Comparison of ENCODE assay signal across 13 cellular contexts in genomic region chr12:96265400-96265799, GRCh38.
"Had no signal": no experiment of that assay in that cellular context is flagged by ENCODE, and none has a peak within 500 bp of the region (broad histone marks: within the 10 kb centered on the region; RNA-seq: fewer than 3 reads in every experiment).

No MANE protein-coding gene starts in this region.

- H3K4me1 ChIP-seq: breast epithelium, upper lobe of right lung had no signal

- H3K4me1 Mint-ChIP-seq: activated naive CD4-positive, alpha-beta T cell treated with anti-CD3 and anti-CD28 coated beads, Interleukin-2, amount 10 ng/mL, durations not matched to agents 7 days and 5 days had no signal

- DNase-seq: activated CD4-positive, alpha-beta T cell treated with anti-CD3 and anti-CD28 coated beads, Interleukin-2, amount 50 U/mL, for 48 hours; activated CD8-positive, alpha-beta memory T cell treated with anti-CD3 and anti-CD28 coated beads, Interleukin-2, amount 10 ng/mL, durations not matched to agents 7 days and 5 days; activated naive CD4-positive, alpha-beta T cell treated with anti-CD3 and anti-CD28 coated beads, Interleukin-2, amount 10 ng/mL, durations not matched to agents 7 days and 5 days; aorta; heart right ventricle; left lung; sigmoid colon; stimulated activated CD4-positive, alpha-beta T cell treated with anti-CD3 and anti-CD28 coated beads, Interleukin-2, amount 100 ng/mL, for 24 hours; stimulated activated naive CD8-positive, alpha-beta T cell treated with anti-CD3 and anti-CD28 coated beads, Interleukin-15, Interleukin-2, amounts not matched to agents 100 U/mL and 50 U/mL, for 24 hours; upper lobe of right lung had no signal

- ATAC-seq: activated CD8-positive, alpha-beta memory T cell treated with anti-CD3 and anti-CD28 coated beads, Interleukin-2, amount 10 ng/mL, durations not matched to agents 7 days and 5 days; heart right ventricle; left lung; stimulated activated naive CD8-positive, alpha-beta T cell treated with anti-CD3 and anti-CD28 coated beads, Interleukin-15, Interleukin-2, amounts not matched to agents 100 U/mL and 50 U/mL, for 24 hours; upper lobe of right lung had no signal

- H3K4me3 Mint-ChIP-seq: activated CD8-positive, alpha-beta memory T cell treated with anti-CD3 and anti-CD28 coated beads, Interleukin-2, amount 10 ng/mL, durations not matched to agents 7 days and 5 days; activated naive CD4-positive, alpha-beta T cell treated with anti-CD3 and anti-CD28 coated beads, Interleukin-2, amount 10 ng/mL, durations not matched to agents 7 days and 5 days; T-helper 2 cell treated with Interferon-gamma antibody and Interleukin-4, amounts not matched to agents 5 μg/mL and 100 μg/mL, for 36 hours had no signal

- H3K4me3 ChIP-seq: breast epithelium, heart right ventricle, left lung, sigmoid colon, suprapubic skin, upper lobe of right lung had no signal

- H3K9me3 ChIP-seq: breast epithelium, heart right ventricle, left lung, sigmoid colon, suprapubic skin, upper lobe of right lung had no signal

- H3K9me3 Mint-ChIP-seq: activated naive CD4-positive, alpha-beta T cell treated with anti-CD3 and anti-CD28 coated beads, Interleukin-2, amount 10 ng/mL, durations not matched to agents 7 days and 5 days; T-helper 2 cell treated with Interferon-gamma antibody and Interleukin-4, amounts not matched to agents 5 μg/mL and 100 μg/mL, for 36 hours had no signal

- H3K27ac ChIP-seq: breast epithelium, sigmoid colon, suprapubic skin, upper lobe of right lung had no signal

- H3K27me3 Mint-ChIP-seq: activated CD8-positive, alpha-beta memory T cell treated with anti-CD3 and anti-CD28 coated beads, Interleukin-2, amount 10 ng/mL, durations not matched to agents 7 days and 5 days; activated naive CD4-positive, alpha-beta T cell treated with anti-CD3 and anti-CD28 coated beads, Interleukin-2, amount 10 ng/mL, durations not matched to agents 7 days and 5 days had no signal

- H3K27me3 ChIP-seq: breast epithelium, heart right ventricle, left lung, sigmoid colon, suprapubic skin, upper lobe of right lung had no signal

- H3K27ac Mint-ChIP-seq: activated CD8-positive, alpha-beta memory T cell treated with anti-CD3 and anti-CD28 coated beads, Interleukin-2, amount 10 ng/mL, durations not matched to agents 7 days and 5 days; activated naive CD4-positive, alpha-beta T cell treated with anti-CD3 and anti-CD28 coated beads, Interleukin-2, amount 10 ng/mL, durations not matched to agents 7 days and 5 days; T-helper 2 cell treated with Interferon-gamma antibody and Interleukin-4, amounts not matched to agents 5 μg/mL and 100 μg/mL, for 36 hours had no signal

- H3K36me3 ChIP-seq: breast epithelium had no signal
